Comparison of ENCODE assay signal across 7 cellular contexts in the genomic region with DNA sequence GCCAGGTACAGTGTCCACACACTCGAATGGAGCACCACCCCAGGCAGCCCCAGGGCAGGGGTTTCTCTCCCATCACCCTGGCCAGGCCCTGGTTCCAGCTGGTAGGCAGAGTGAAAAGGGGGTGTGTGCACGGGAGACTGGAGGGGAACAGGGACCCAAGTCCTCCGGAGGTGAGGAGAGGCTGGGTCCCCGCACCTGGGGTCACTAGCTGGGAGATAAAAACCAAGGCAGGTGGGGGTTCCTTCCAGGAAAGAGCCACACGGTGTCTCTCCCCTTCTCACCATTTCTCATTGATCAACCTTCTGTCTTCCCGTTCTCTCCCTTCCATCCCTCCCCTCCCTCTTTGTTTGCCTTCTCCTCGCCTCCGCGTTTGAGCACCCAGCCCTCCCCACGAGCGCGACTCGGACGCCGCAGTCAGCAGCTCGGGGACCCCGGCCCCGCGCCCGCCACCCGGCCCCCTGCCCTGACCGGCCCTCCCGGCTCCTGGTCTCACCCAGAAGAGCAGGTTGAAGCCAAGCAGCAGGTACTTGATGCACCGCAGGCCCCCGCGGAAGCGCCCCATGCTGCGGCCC. TPM values are rescaled to one million over a fixed set of nuclear protein-coding genes. Genes with fewer than 3 reads are reported as not detected.
DNase-seq lines count a peak whose midpoint lies in the region; ATAC-seq and TF ChIP-seq lines count a peak whose summit lies in the region.

No MANE protein-coding gene starts in this region.

- no peaks in the 10 kb centered on the region for H3K36me3 Mint-ChIP-seq in activated T-helper 17 cell treated with anti-CD3 and anti-CD28 coated beads, Interleukin-2, amount 50 U/mL, for 72 hours (ENCODE audit: low read depth)

- no peaks in the 10 kb centered on the region for H3K79me2 ChIP-seq in smooth muscle cell (ENCODE audit: low read depth)

- H3K4me2 ChIP-seq in smooth muscle cell = peak overlapping the region; percentile 97

- H3K27ac ChIP-seq in HUES48 (ENCODE audit: low read depth, low read length) (no peak overlapping the region), iPS-18a (ENCODE audit: low read length) (no peak overlapping the region), smooth muscle cell (ENCODE audit: low read depth) (no peak overlapping the region)

- no peaks in the 10 kb centered on the region for H3K9me3 Mint-ChIP-seq in activated T-helper 17 cell treated with anti-CD3 and anti-CD28 coated beads, Interleukin-2, amount 50 U/mL, for 72 hours

- H3K36me3 ChIP-seq in HUES48 (ENCODE audit: control insufficient read depth, insufficient read depth, low read length) (no peaks in the 10 kb centered on the region), iPS-18a (ENCODE audit: control insufficient read depth, low read depth, low read length) (no peaks in the 10 kb centered on the region), smooth muscle cell (ENCODE audit: low read depth) (no peaks in the 10 kb centered on the region)

- peak overlapping the region; percentile 53 for H3K9ac ChIP-seq in HUES48 (ENCODE audit: low read depth, low read length)
- H3K9ac ChIP-seq in iPS-18a (ENCODE audit: low read length) = peak overlapping the region; percentile 77
- no peak overlapping the region for H3K9ac ChIP-seq in smooth muscle cell (ENCODE audit: low read depth)

- 4% methylated on average over 19 of the region's 28 CpGs for WGBS in smooth muscle cell (ENCODE audit: low lambda C conversion rate)

- H4K20me1 ChIP-seq in smooth muscle cell (ENCODE audit: low read depth) = no peaks in the 10 kb centered on the region

- H3F3A ChIP-seq in smooth muscle cell (ENCODE audit: low read depth) = no peaks in the 10 kb centered on the region

- H3K4me3 ChIP-seq in HUES48 (ENCODE audit: low read depth, low read length) (peak overlapping the region; percentile 97), iPS-18a (ENCODE audit: low read length) (peak overlapping the region; percentile 79), smooth muscle cell (peak overlapping the region; percentile 63)

- peak overlapping the region; percentile 81 for H2AFZ ChIP-seq in smooth muscle cell (ENCODE audit: low read depth)

- H3K4me3 Mint-ChIP-seq in activated T-helper 17 cell treated with anti-CD3 and anti-CD28 coated beads, Interleukin-2, amount 50 U/mL, for 72 hours = peak overlapping the region; percentile 73

- TF ChIP-seq CTCF in smooth muscle cell (IDR thresholded peaks at IDR 0.05; ENCODE audit: borderline replicate concordance, insufficient read depth, poor library complexity, severe bottlenecking) = no peak

- H3K27ac Mint-ChIP-seq in activated T-helper 17 cell treated with anti-CD3 and anti-CD28 coated beads, Interleukin-2, amount 50 U/mL, for 72 hours = no peak overlapping the region

- ATAC-seq in activated T-helper 17 cell treated with anti-CD3 and anti-CD28 coated beads, Interleukin-2, amount 50 U/mL, for 72 hours (replicated peaks) = no peak

- H3K9me3 ChIP-seq in HUES48 (ENCODE audit: control insufficient read depth, insufficient read depth, low read length) (no peaks in the 10 kb centered on the region), iPS-18a (ENCODE audit: control insufficient read depth, low read depth, low read length) (no peaks in the 10 kb centered on the region), smooth muscle cell (replicated peaks; ENCODE audit: low read depth) (no peaks in the 10 kb centered on the region)

- H3K4me1 ChIP-seq in HUES48 (ENCODE audit: control insufficient read depth, insufficient read depth, low read length) (peaks cover 28% of the 10 kb centered on the region), iPS-18a (ENCODE audit: control insufficient read depth, low read depth, low read length) (peaks cover 10% of the 10 kb centered on the region), smooth muscle cell (ENCODE audit: low read depth) (peaks cover 7% of the 10 kb centered on the region)

- no peaks in the 10 kb centered on the region for H3K27me3 Mint-ChIP-seq in activated T-helper 17 cell treated with anti-CD3 and anti-CD28 coated beads, Interleukin-2, amount 50 U/mL, for 72 hours

- peaks cover 9% of the 10 kb centered on the region; the same call in 1 of the 2 replicates for H3K27me3 ChIP-seq in HUES48 (ENCODE audit: control insufficient read depth, insufficient read depth, low read length)
- H3K27me3 ChIP-seq in iPS-18a (ENCODE audit: control insufficient read depth, insufficient read depth, low read length) = peaks cover 8% of the 10 kb centered on the region
- H3K27me3 ChIP-seq in smooth muscle cell (ENCODE audit: low read depth) = no peaks in the 10 kb centered on the region

- peaks cover 30% of the 10 kb centered on the region for H3K4me1 Mint-ChIP-seq in activated T-helper 17 cell treated with anti-CD3 and anti-CD28 coated beads, Interleukin-2, amount 50 U/mL, for 72 hours

- DNase-seq in smooth muscle cell (lab: John Stamatoyannopoulos, UW; ENCODE audit: unreplicated experiment) = no peak
- DNase-seq in DMS114 treated with DMSO at 0.1 percent for 48 hours (lab: John Stamatoyannopoulos, UW; ENCODE audit: unreplicated experiment) = no peak
- no peak for DNase-seq in NOMO-1 treated with dmso at 0.1 percent for 144 hours (lab: John Stamatoyannopoulos, UW; ENCODE audit: unreplicated experiment)
- no peak for DNase-seq in NCI-H1930 (lab: John Stamatoyannopoulos, UW)

RNA-seq across cellular contexts. Expression of gene TSPAN2, which starts 0.3 kb away (rescaled TPM):
- 1 to 10 TPM in 1 of 2 donors, under 1 TPM in 1; 0.95 to 2.5 TPM for total RNA-seq in activated T-helper 17 cell treated with anti-CD3 and anti-CD28 coated beads, Interleukin-2, amount 50 U/mL, for 72 hours
- 10.9 and 17.4 TPM in 2 replicates for total RNA-seq in smooth muscle cell
- polyA plus RNA-seq in smooth muscle cell = 13.8 and 26.9 TPM in 2 replicates

RNA-seq across cellular contexts. Expression of gene TSHB, which starts 59.3 kb away (rescaled TPM):
- total RNA-seq in activated T-helper 17 cell treated with anti-CD3 and anti-CD28 coated beads, Interleukin-2, amount 50 U/mL, for 72 hours = not detected
- not detected in 2 replicates for total RNA-seq in smooth muscle cell
- not detected in 2 replicates for polyA plus RNA-seq in smooth muscle cell
